9 cellular contexts compared by ENCODE assay signal in the genomic region with DNA sequence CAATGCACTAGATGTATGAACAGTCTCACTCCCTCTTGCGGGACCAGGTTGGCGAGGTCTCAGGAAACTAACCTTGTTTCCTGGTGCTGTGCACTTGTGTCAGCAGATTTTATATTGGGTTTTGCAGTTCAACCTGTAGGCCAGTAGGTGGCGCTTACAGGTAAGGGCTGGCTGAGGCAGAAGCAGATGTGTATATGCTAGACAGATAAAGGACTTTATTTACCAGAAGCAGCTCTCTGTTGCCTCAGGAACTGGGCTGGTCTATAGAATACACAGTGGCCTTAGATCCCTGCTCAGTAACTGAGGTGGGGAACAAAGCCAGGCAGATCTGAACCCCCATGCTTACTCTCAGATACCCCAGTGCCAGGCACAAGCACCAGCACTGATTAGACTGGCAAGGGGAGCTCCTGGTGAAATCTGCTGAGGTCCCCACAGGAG.
DNase-seq lines count a peak whose midpoint lies in the region; ATAC-seq and TF ChIP-seq lines count a peak whose summit lies in the region.
"Had no signal": no experiment of that assay in that cellular context is flagged by ENCODE, and none has a peak within 500 bp of the region (broad histone marks: within the 10 kb centered on the region; RNA-seq: fewer than 3 reads in every experiment).

No MANE protein-coding gene starts in this region.

- peak; percentile 96 for ATAC-seq in effector memory CD8-positive, alpha-beta T cell (replicated peaks)
- ATAC-seq in natural killer cell treated with Interleukin-12 subunit alpha and Interleukin-12 subunit beta and Interleukin-15 and Interleukin-18, amount 100 ng/mL, for 72 hours, result peak; percentile 78 to 85

- DNase-seq in GM04503 (ENCODE audit: low read depth) (peak; percentile 4), HFFc6 (peak; percentile 44), NCI-H226 (peak; percentile 20), ureter (ENCODE audit: low spot score) (peak; percentile 63), G401 (ENCODE audit: low spot score) (no peak)
- peak; percentile 54 to 55 for DNase-seq in activated CD4-positive, alpha-beta T cell treated with anti-CD3 and anti-CD28 coated beads for 4 hours
- peak; percentile 58 to 62 (median 59) for DNase-seq in effector memory CD8-positive, alpha-beta T cell
- DNase-seq in natural killer cell treated with Interleukin-12 subunit alpha and Interleukin-12 subunit beta and Interleukin-15 and Interleukin-18, amount 100 ng/mL, for 72 hours (ENCODE audit: low spot score), result peak; percentile 61

- peaks cover 3% of the 10 kb centered on the region; the same call in 1 of the 2 replicates for H3K27me3 Mint-ChIP-seq in HFFc6 (ENCODE audit: insufficient read depth)
- no peaks in the 10 kb centered on the region for H3K27me3 Mint-ChIP-seq in effector memory CD8-positive, alpha-beta T cell
- peaks cover 0 to 2% of the 10 kb centered on the region in 2 donors for H3K27me3 Mint-ChIP-seq in natural killer cell treated with Interleukin-12 subunit alpha and Interleukin-12 subunit beta and Interleukin-15 and Interleukin-18, amount 100 ng/mL, for 72 hours
- H3K27me3 Mint-ChIP-seq: dendritic cell treated with granulocyte-macrophage colony-stimulating factor and Interleukin-4, amounts not matched to agents 40 ng/mL and 50 ng/mL, for 4 days had no signal

- in situ Hi-C loops in G401 (cut with HindIII; ENCODE audit: low sequenced_read_pairs), result no loop called here

- H3K4me1 Mint-ChIP-seq in HFFc6 (ENCODE audit: low read depth), result no peaks in the 10 kb centered on the region
- H3K4me1 Mint-ChIP-seq in effector memory CD8-positive, alpha-beta T cell (ENCODE audit: low read depth in 2 of 2), result peaks cover 11 to 12% of the 10 kb centered on the region in 2 donors
- peaks cover 11 to 16% of the 10 kb centered on the region in 2 donors for H3K4me1 Mint-ChIP-seq in natural killer cell treated with Interleukin-12 subunit alpha and Interleukin-12 subunit beta and Interleukin-15 and Interleukin-18, amount 100 ng/mL, for 72 hours (ENCODE audit: low read depth in 2 of 2)

- TF ChIP-seq CTCF in HFFc6 (IDR thresholded peaks at IDR 0.05), result peak; percentile 89

- no peak overlapping the region for H3K27ac Mint-ChIP-seq in HFFc6
- H3K27ac Mint-ChIP-seq in effector memory CD8-positive, alpha-beta T cell, result peak overlapping the region in 1 of 2 donors; percentile 10
- no peak overlapping the region for H3K27ac Mint-ChIP-seq in natural killer cell treated with Interleukin-12 subunit alpha and Interleukin-12 subunit beta and Interleukin-15 and Interleukin-18, amount 100 ng/mL, for 72 hours
- H3K27ac Mint-ChIP-seq: dendritic cell treated with granulocyte-macrophage colony-stimulating factor and Interleukin-4, amounts not matched to agents 40 ng/mL and 50 ng/mL, for 4 days had no signal

- H3K4me3 Mint-ChIP-seq in HFFc6, result no peak overlapping the region
- H3K4me3 Mint-ChIP-seq in effector memory CD8-positive, alpha-beta T cell, result peak overlapping the region; percentile 40 to 46
- no peak overlapping the region for H3K4me3 Mint-ChIP-seq in natural killer cell treated with Interleukin-12 subunit alpha and Interleukin-12 subunit beta and Interleukin-15 and Interleukin-18, amount 100 ng/mL, for 72 hours
- H3K4me3 Mint-ChIP-seq: dendritic cell treated with granulocyte-macrophage colony-stimulating factor and Interleukin-4, amounts not matched to agents 40 ng/mL and 50 ng/mL, for 4 days had no signal

- no peaks in the 10 kb centered on the region for H3K36me3 Mint-ChIP-seq in HFFc6 (ENCODE audit: low read depth)
- H3K36me3 Mint-ChIP-seq in effector memory CD8-positive, alpha-beta T cell (ENCODE audit: insufficient read depth), result no peaks in the 10 kb centered on the region
- no peaks in the 10 kb centered on the region for H3K36me3 Mint-ChIP-seq in natural killer cell treated with Interleukin-12 subunit alpha and Interleukin-12 subunit beta and Interleukin-15 and Interleukin-18, amount 100 ng/mL, for 72 hours

- no peaks in the 10 kb centered on the region for H3K9me3 Mint-ChIP-seq in HFFc6
- H3K9me3 Mint-ChIP-seq in effector memory CD8-positive, alpha-beta T cell, result no peaks in the 10 kb centered on the region
- no peaks in the 10 kb centered on the region for H3K9me3 Mint-ChIP-seq in natural killer cell treated with Interleukin-12 subunit alpha and Interleukin-12 subunit beta and Interleukin-15 and Interleukin-18, amount 100 ng/mL, for 72 hours
- H3K9me3 Mint-ChIP-seq: dendritic cell treated with granulocyte-macrophage colony-stimulating factor and Interleukin-4, amounts not matched to agents 40 ng/mL and 50 ng/mL, for 4 days had no signal

Comparison
In these comparisons a context has a peak if more than half of its experiments do, and no peak if none do; other contexts are left out.
1. H3K4me3 Mint-ChIP-seq: peak in effector memory CD8-positive, alpha-beta T cell (2 of 2); none in HFFc6 (single experiment) and natural killer cell treated with Interleukin-12 subunit alpha and Interleukin-12 subunit beta and Interleukin-15 and Interleukin-18, amount 100 ng/mL, for 72 hours (single experiment).